In the genomic region with DNA sequence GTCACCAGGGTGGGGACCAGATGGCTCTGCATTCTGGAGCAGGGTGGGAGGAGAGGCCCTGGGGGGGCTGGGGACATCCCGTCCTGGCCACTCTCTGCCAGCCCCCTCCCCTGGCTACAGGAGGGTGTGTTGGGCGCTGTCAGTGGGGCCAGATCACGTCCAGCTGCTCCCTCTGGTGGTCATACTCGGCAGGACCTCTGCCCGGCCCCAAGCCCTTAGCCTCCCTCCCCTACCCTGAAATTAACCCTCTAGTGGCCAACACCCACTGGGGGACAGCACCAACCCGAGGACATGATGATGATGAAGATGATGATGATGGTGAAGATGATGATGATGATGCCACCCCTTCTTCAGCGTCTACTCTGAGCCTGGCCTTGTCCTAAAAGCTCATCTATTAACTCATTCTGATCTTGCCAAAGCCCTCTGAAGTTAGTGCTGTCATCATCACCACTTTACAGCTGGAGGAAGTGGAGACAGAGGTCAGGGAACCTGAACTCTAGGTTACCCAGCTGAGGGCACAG, we compare ENCODE assay signal across 8 cellular contexts. TPM values are rescaled to one million over a fixed set of nuclear protein-coding genes. Genes with fewer than 3 reads are reported as not detected.
A peak's percentile ranks its signal among the peaks of the same experiment; 100 is the strongest.
DNase-seq lines count a peak whose midpoint lies in the region; ATAC-seq, FAIRE-seq and TF ChIP-seq lines count a peak whose summit lies in the region.

No MANE protein-coding gene starts in this region.

- CTCF ChIA-PET in mammary epithelial cell (lab: Charles Lee; ENCODE audit: low non-redundant PET), result interaction anchor here (1.0 kb wide), 1 partner anchor 69 kb away, joined by 4 read pairs; no protein-coding TSS in a partner anchor

- H2AFZ ChIP-seq in mammary epithelial cell (ENCODE audit: low read depth, low read length), result no peak overlapping the region
- H2AFZ ChIP-seq in keratinocyte (ENCODE audit: control insufficient read depth, low read length), result no peak overlapping the region

- intact Hi-C loops in mammary epithelial cell (cut with micrococcal nuclease), result loop anchor here (1.0 kb wide), 4 partner anchors 11 to 91 kb away; no protein-coding TSS in a partner anchor

- no peak overlapping the region for H3K9ac ChIP-seq in mammary epithelial cell (ENCODE audit: insufficient read depth, low read length)
- H3K9ac ChIP-seq in keratinocyte (ENCODE audit: control insufficient read depth, extremely low read depth, insufficient read depth, low read length), result no peak overlapping the region

- no peaks in the 10 kb centered on the region for H4K20me1 ChIP-seq in mammary epithelial cell (ENCODE audit: insufficient read depth, low read length)
- H4K20me1 ChIP-seq in keratinocyte (ENCODE audit: control insufficient read depth, extremely low read depth, insufficient read depth, low read length), result no peaks in the 10 kb centered on the region

- H3K36me3 ChIP-seq in WERI-Rb-1 (peaks cover 4% of the 10 kb centered on the region; the same call in 1 of the 2 replicates), mammary epithelial cell (ENCODE audit: insufficient read depth, low read length) (no peaks in the 10 kb centered on the region), keratinocyte (ENCODE audit: control insufficient read depth in 2 of 2, extremely low read depth in 1 of 2, insufficient read depth in 2 of 2, low read length in 2 of 2) (no peaks in the 10 kb centered on the region)

- peak; percentile 46 for FAIRE-seq in keratinocyte (lab: Jason Lieb, UNC)

- H3K4me1 ChIP-seq in mammary epithelial cell (ENCODE audit: insufficient read depth, low read length) (peaks cover 12% of the 10 kb centered on the region), keratinocyte (ENCODE audit: control insufficient read depth, extremely low read depth, insufficient read depth, low read length) (peaks cover 6% of the 10 kb centered on the region)

- H3K27me3 ChIP-seq in WERI-Rb-1 (ENCODE audit: insufficient read depth, low read depth, severe bottlenecking), result no peaks in the 10 kb centered on the region
- no peaks in the 10 kb centered on the region for H3K27me3 ChIP-seq in mammary epithelial cell (ENCODE audit: insufficient read depth, low read length)
- no peaks in the 10 kb centered on the region for H3K27me3 ChIP-seq in keratinocyte (ENCODE audit: control insufficient read depth, extremely low read depth, insufficient read depth, low read length)

- H3K79me2 ChIP-seq in mammary epithelial cell (ENCODE audit: insufficient read depth, low read length) (no peaks in the 10 kb centered on the region), keratinocyte (ENCODE audit: control insufficient read depth, insufficient read depth, low read length) (no peaks in the 10 kb centered on the region)

- DNase-seq in DMS79 treated with DMSO at 0.1 percent for 48 hours (lab: John Stamatoyannopoulos, UW), result peak; percentile 26
- no peak for DNase-seq in DMS79 (lab: John Stamatoyannopoulos, UW)
- DNase-seq in NCI-H146 (lab: John Stamatoyannopoulos, UW), result peak; percentile 51
- DNase-seq in WERI-Rb-1, result peak; percentile 92
- DNase-seq in mammary epithelial cell, result no peak
- no peak for DNase-seq in keratinocyte (ENCODE audit: low read depth, low spot score)
- peak; percentile 66 for DNase-seq in stimulated activated CD4-positive, alpha-beta T cell treated with anti-CD3 and anti-CD28 coated beads, Interleukin-12 subunit alpha, Interleukin-12 subunit beta, amount 100 ng/mL, for 4 hours

- no peaks in the 10 kb centered on the region for H3K9me1 ChIP-seq in keratinocyte (ENCODE audit: control insufficient read depth, extremely low read depth, insufficient read depth, low read length)

- ATAC-seq in HG03280 (IDR thresholded peaks at IDR 0.05; ENCODE audit: unreplicated experiment), result no peak

- 0% methylated on average over 1 of the region's 7 CpGs for WGBS in mammary epithelial cell (ENCODE audit: low coverage, missing lambda C conversion rate)

- H3K27ac ChIP-seq in WERI-Rb-1, result peak overlapping the region; percentile 81
- no peak overlapping the region for H3K27ac ChIP-seq in mammary epithelial cell (ENCODE audit: insufficient read depth, low read depth, low read length)
- H3K27ac ChIP-seq in keratinocyte (ENCODE audit: control insufficient read depth, insufficient read depth, low read length), result no peak overlapping the region

- no TSS peak for BruUV-seq in mammary epithelial cell (replicated peaks; lab: Mats Ljungman, UMichigan)

- dilution Hi-C loops in mammary epithelial cell (cut with HindIII; ENCODE audit: low sequenced_read_pairs) (loop anchor here (5.0 kb wide), 5 partner anchors 38 to 197 kb away; no protein-coding TSS in a partner anchor), keratinocyte (cut with MboI; ENCODE audit: extremely low pct_ligation_motif_present, low sequenced_read_pairs) (no loop called here)

- H3K4me3 ChIP-seq in WERI-Rb-1 (ENCODE audit: low read depth, low read length) (peak overlapping the region; percentile 29), mammary epithelial cell (replicated peaks in 1 of 3; ENCODE audit: insufficient read depth in 1 of 3, low read depth in 2 of 3, low read length in 3 of 3) (no peak overlapping the region), keratinocyte (ENCODE audit: control insufficient read depth in 2 of 3, extremely low read depth in 1 of 3, insufficient read depth in 2 of 3, low read depth in 1 of 3, low read length in 3 of 3) (no peak overlapping the region)

- no peak overlapping the region for H3K4me2 ChIP-seq in mammary epithelial cell (ENCODE audit: insufficient read depth, low read depth, low read length)
- no peak overlapping the region for H3K4me2 ChIP-seq in keratinocyte (ENCODE audit: control insufficient read depth, extremely low read depth, insufficient read depth, low read depth, low read length)

- TF ChIP-seq CTCF in WERI-Rb-1 (IDR thresholded peaks at IDR 0.05; ENCODE audit: low read depth, low read length) (peak; percentile 89), mammary epithelial cell (conservative IDR thresholded peaks at IDR 0.05 in 1 of 2, IDR thresholded peaks at IDR 0.05 in 1 of 2; ENCODE audit: extremely low read depth in 1 of 2, insufficient read depth in 1 of 2, low read depth in 1 of 2, low read length in 2 of 2) (peak; percentile 67 to 90), keratinocyte (optimal IDR thresholded peaks at IDR 0.05 in 1 of 3, IDR thresholded peaks at IDR 0.05 in 1 of 3, conservative IDR thresholded peaks at IDR 0.05 in 1 of 3; ENCODE audit: extremely low read depth in 1 of 3, insufficient read depth in 2 of 3, low read length in 3 of 3) (peak; percentile 64 to 93 (median 93))

- no peaks in the 10 kb centered on the region for H3K9me3 ChIP-seq in WERI-Rb-1 (ENCODE audit: severe bottlenecking)
- H3K9me3 ChIP-seq in mammary epithelial cell (replicated peaks; ENCODE audit: insufficient read depth, low read length), result no peaks in the 10 kb centered on the region
- no peaks in the 10 kb centered on the region for H3K9me3 ChIP-seq in keratinocyte (ENCODE audit: control insufficient read depth, low read depth, low read length)

- in situ Hi-C loops in mammary epithelial cell (cut with MboI; ENCODE audit: low sequenced_read_pairs in 2 of 2), result loop anchor here in 1 of 2 donors (5.0 kb wide), 1 partner anchor 68 kb away; no protein-coding TSS in a partner anchor

RNA-seq across cellular contexts. Expression of gene LGI4, which starts 0.6 kb away (rescaled TPM):
- total RNA-seq in mammary epithelial cell, result under 1 TPM; 0.17 to 0.42 TPM
- polyA plus RNA-seq in mammary epithelial cell, result 0.16 TPM
- 0.21 TPM for polyA minus RNA-seq in mammary epithelial cell
- 0.01 to 0.14 TPM (median 0.10 TPM) in 3 replicates for polyA plus RNA-seq in keratinocyte
- polyA plus RNA-seq in keratinocyte (2011; ENCODE audit: low read depth), result 0.76 TPM
- polyA plus RNA-seq in keratinocyte (2011; cell fraction: cytosol; rRNA removed), result 0.09 TPM in 1 of 2 replicates, not detected in the other
- polyA plus RNA-seq in keratinocyte (2011; cell fraction: nucleus; rRNA removed), result 0.89 and 1.1 TPM in 2 replicates
- 0.11 and 0.93 TPM in 2 replicates for polyA plus RNA-seq in keratinocyte (2012; ENCODE audit: low replicate concordance)
- polyA minus RNA-seq in keratinocyte, result not detected in 3 replicates
- not detected for polyA minus RNA-seq in keratinocyte (2011; cell fraction: cytosol; rRNA and poly(A)+ RNA removed)
- polyA minus RNA-seq in keratinocyte (2011; cell fraction: nucleus; rRNA and poly(A)+ RNA removed), result 0.31 TPM in 1 of 2 replicates, not detected in the other

RNA-seq across cellular contexts. Expression of gene FXYD1, which starts 3.2 kb away (rescaled TPM):
- 1 to 10 TPM in 1 of 2 donors, not detected in 1; 1.9 TPM for total RNA-seq in mammary epithelial cell
- 0.17 TPM for polyA plus RNA-seq in mammary epithelial cell
- not detected for polyA minus RNA-seq in mammary epithelial cell
- polyA plus RNA-seq in keratinocyte, result 0.14 to 0.23 TPM (median 0.19 TPM) in 3 replicates
- not detected for polyA plus RNA-seq in keratinocyte (2011; ENCODE audit: low read depth)
- polyA plus RNA-seq in keratinocyte (2011; cell fraction: cytosol; rRNA removed), result not detected in 2 replicates
- not detected in 2 replicates for polyA plus RNA-seq in keratinocyte (2011; cell fraction: nucleus; rRNA removed)
- 0.32 and 2.6 TPM in 2 replicates for polyA plus RNA-seq in keratinocyte (2012; ENCODE audit: low replicate concordance)
- not detected in 3 replicates for polyA minus RNA-seq in keratinocyte
- polyA minus RNA-seq in keratinocyte (2011; cell fraction: cytosol; rRNA and poly(A)+ RNA removed), result not detected
- polyA minus RNA-seq in keratinocyte (2011; cell fraction: nucleus; rRNA and poly(A)+ RNA removed), result not detected in 2 replicates

RNA-seq across cellular contexts. Expression of gene FXYD7, which starts 7.6 kb away (rescaled TPM):
- 1 to 10 TPM in 1 of 2 donors, not detected in 1; 1.1 TPM for total RNA-seq in mammary epithelial cell
- 0.67 TPM for polyA plus RNA-seq in mammary epithelial cell
- polyA minus RNA-seq in mammary epithelial cell, result not detected
- 0.36 TPM in 1 of 3 replicates, not detected in the others for polyA plus RNA-seq in keratinocyte
- polyA plus RNA-seq in keratinocyte (2011; ENCODE audit: low read depth), result not detected
- not detected in 2 replicates for polyA plus RNA-seq in keratinocyte (2011; cell fraction: cytosol; rRNA removed)
- not detected in 2 replicates for polyA plus RNA-seq in keratinocyte (2011; cell fraction: nucleus; rRNA removed)
- polyA plus RNA-seq in keratinocyte (2012; ENCODE audit: low replicate concordance), result 0.24 TPM in 1 of 2 replicates, not detected in the other
- polyA minus RNA-seq in keratinocyte, result not detected in 3 replicates
- polyA minus RNA-seq in keratinocyte (2011; cell fraction: cytosol; rRNA and poly(A)+ RNA removed), result not detected
- polyA minus RNA-seq in keratinocyte (2011; cell fraction: nucleus; rRNA and poly(A)+ RNA removed), result not detected in 2 replicates

RNA-seq across cellular contexts. Expression of gene FXYD5, which starts 19.1 kb away (rescaled TPM):
- total RNA-seq in mammary epithelial cell, result 100 to 1,000 TPM in 1 of 2 donors, 10 to 100 TPM in 1; 23.5 to 349 TPM
- polyA plus RNA-seq in mammary epithelial cell (390 TPM), keratinocyte (82.5 to 457 TPM (median 122 TPM) in 3 replicates)
- polyA minus RNA-seq in mammary epithelial cell (448 TPM), keratinocyte (206 to 558 TPM (median 224 TPM) in 3 replicates)
- 159 TPM for polyA plus RNA-seq in keratinocyte (2011; ENCODE audit: low read depth)
- polyA plus RNA-seq in keratinocyte (2011; cell fraction: cytosol; rRNA removed), result 216 and 272 TPM in 2 replicates
- polyA plus RNA-seq in keratinocyte (2011; cell fraction: nucleus; rRNA removed), result 163 TPM in 2 replicates
- polyA plus RNA-seq in keratinocyte (2012; ENCODE audit: low replicate concordance), result 191 and 430 TPM in 2 replicates
- 226 TPM for polyA minus RNA-seq in keratinocyte (2011; cell fraction: cytosol; rRNA and poly(A)+ RNA removed)
- polyA minus RNA-seq in keratinocyte (2011; cell fraction: nucleus; rRNA and poly(A)+ RNA removed), result 66.2 and 71.1 TPM in 2 replicates

RNA-seq across cellular contexts. Expression of gene FXYD3, which starts 19.8 kb away (rescaled TPM):
- 100 to 1,000 TPM; 344 to 808 TPM for total RNA-seq in mammary epithelial cell
- polyA plus RNA-seq in mammary epithelial cell (901 TPM), keratinocyte (563 to 2,415 TPM (median 851 TPM) in 3 replicates)
- polyA minus RNA-seq in mammary epithelial cell (137 TPM), keratinocyte (308 to 665 TPM (median 468 TPM) in 3 replicates)
- polyA plus RNA-seq in keratinocyte (2011; ENCODE audit: low read depth), result 498 TPM
- 945 and 1,085 TPM in 2 replicates for polyA plus RNA-seq in keratinocyte (2011; cell fraction: cytosol; rRNA removed)
- polyA plus RNA-seq in keratinocyte (2011; cell fraction: nucleus; rRNA removed), result 621 and 766 TPM in 2 replicates
- 829 and 2,475 TPM in 2 replicates for polyA plus RNA-seq in keratinocyte (2012; ENCODE audit: low replicate concordance)
- polyA minus RNA-seq in keratinocyte (2011; cell fraction: cytosol; rRNA and poly(A)+ RNA removed), result 614 TPM
- polyA minus RNA-seq in keratinocyte (2011; cell fraction: nucleus; rRNA and poly(A)+ RNA removed), result 205 and 217 TPM in 2 replicates

Comparison
In these comparisons a context has a peak if more than half of its experiments do, and no peak if none do; other contexts are left out.
1. DNase-seq: peak in DMS79 treated with DMSO at 0.1 percent for 48 hours (single experiment), NCI-H146 (single experiment), WERI-Rb-1 (single experiment) and stimulated activated CD4-positive, alpha-beta T cell treated with anti-CD3 and anti-CD28 coated beads, Interleukin-12 subunit alpha, Interleukin-12 subunit beta, amount 100 ng/mL, for 4 hours (single experiment); none in DMS79 (single experiment), mammary epithelial cell (single experiment) and keratinocyte (single experiment).
2. Peak in every context shown above with its lines, with median percentiles within 50 percentile points of each other: CTCF ChIP-seq.